Comparison of ENCODE assay signal across 9 cellular contexts in genomic region chr5:10233505-10233904, GRCh38. TPM values are rescaled to one million over a fixed set of nuclear protein-coding genes. Genes with fewer than 3 reads are reported as not detected.
A peak's percentile ranks its signal among the peaks of the same experiment; 100 is the strongest.
DNase-seq lines count a peak whose midpoint lies in the region; ATAC-seq and TF ChIP-seq lines count a peak whose summit lies in the region.
"Had no signal": no experiment of that assay in that cellular context is flagged by ENCODE, and none has a peak within 500 bp of the region (broad histone marks: within the 10 kb centered on the region; RNA-seq: fewer than 3 reads in every experiment).

No MANE protein-coding gene starts in this region.

- DNase-seq in DMS53 (lab: John Stamatoyannopoulos, UW) (peak; percentile 78), MG63 (peak; percentile 97), activated gamma-delta T cell (lab: John Stamatoyannopoulos, UW) (no peak), T-cell (no peak), GF-D8 (lab: John Stamatoyannopoulos, UW) (no peak)
- DNase-seq: stimulated activated CD4-positive, alpha-beta T cell treated with anti-CD3 and anti-CD28 coated beads, Interleukin-4, amount 100 ng/mL, for 24 hours had no signal

- no peaks in the 10 kb centered on the region for H3K27me3 Mint-ChIP-seq in brain
- H3K27me3 Mint-ChIP-seq in nephron (ENCODE audit: low read depth) = peaks cover 5% of the 10 kb centered on the region
- H3K27me3 Mint-ChIP-seq in T-cell = no peaks in the 10 kb centered on the region

- CTCF ChIA-PET in T-cell (lab: Charles Lee) = no interaction called here

- H3K27ac Mint-ChIP-seq in brain (peak overlapping the region in 1 of 5 experiments; percentile 39), nephron (no peak overlapping the region), T-cell (no peak overlapping the region)

- ATAC-seq in T-cell (replicated peaks in 1 of 4) = no peak
- no peak for ATAC-seq in HG02759 (IDR thresholded peaks at IDR 0.05; ENCODE audit: unreplicated experiment)

- H3K36me3 ChIP-seq in MG63 = peaks cover 32% of the 10 kb centered on the region

- POLR2A ChIA-PET in T-cell (lab: Charles Lee) = no interaction called here

- TF ChIP-seq CTCF in brain (conservative IDR thresholded peaks at IDR 0.05) = peak; percentile 45 to 50
- peak; percentile 23 to 43 (median 28) for TF ChIP-seq CTCF in nephron (IDR thresholded peaks at IDR 0.05; ENCODE audit: unreplicated experiment in 3 of 3)

- H3K4me1 Mint-ChIP-seq in brain (peaks cover 4% of the 10 kb centered on the region), nephron (no peaks in the 10 kb centered on the region), T-cell (no peaks in the 10 kb centered on the region)

- H3K4me3 ChIP-seq in MG63 = no peak overlapping the region

- H3K4me3 Mint-ChIP-seq in brain (no peak overlapping the region), nephron (no peak overlapping the region), T-cell (no peak overlapping the region)

- H3K27me3 ChIP-seq in MG63 = no peaks in the 10 kb centered on the region

- H3K36me3 Mint-ChIP-seq in brain (peaks cover 45% of the 10 kb centered on the region), nephron (ENCODE audit: low read depth) (peaks cover 33% of the 10 kb centered on the region), T-cell (peaks cover 59% of the 10 kb centered on the region)

- H3K9me3 Mint-ChIP-seq in brain = no peaks in the 10 kb centered on the region
- H3K9me3 Mint-ChIP-seq in nephron = no peaks in the 10 kb centered on the region
- H3K9me3 Mint-ChIP-seq in T-cell = no peaks in the 10 kb centered on the region

- H3K9me3 ChIP-seq in MG63 = no peaks in the 10 kb centered on the region

RNA-seq across cellular contexts. Expression of gene ATPSCKMT, which starts 16.2 kb away (rescaled TPM):
- 29.8 and 44.9 TPM in 2 replicates for total RNA-seq in MG63 (2014; rRNA removed; shearing (Covaris generic); ENCODE audit: low replicate concordance)
- polyA plus RNA-seq in brain (ENCODE audit: insufficient read depth, low read depth, low replicate concordance) = 12.0 TPM
- total RNA-seq in T-cell = 10 to 100 TPM in 4 of 5 donors, 1 to 10 TPM in 1; 7.7 to 14.9 (median 13.4) TPM

RNA-seq across cellular contexts. Expression of gene CCT5, which starts 16.6 kb away (rescaled TPM):
- 976 and 1,634 TPM in 2 replicates for total RNA-seq in MG63 (2014; rRNA removed; shearing (Covaris generic); ENCODE audit: low replicate concordance)
- polyA plus RNA-seq in brain (ENCODE audit: insufficient read depth, low read depth, low replicate concordance) = 433 TPM
- total RNA-seq in T-cell = 100 to 1,000 TPM in 3 of 5 donors, 10 to 100 TPM in 2; 63.3 to 111 (median 105) TPM

Comparison
In these comparisons a context has a peak if more than half of its experiments do, and no peak if none do; other contexts are left out.
1. DNase-seq: peak in DMS53 (single experiment) and MG63 (single experiment); none in activated gamma-delta T cell (single experiment), T-cell (0 of 34) and GF-D8 (single experiment).